Comparison of ENCODE assay signal across 17 cellular contexts in genomic region chr4:26753642-26754041, GRCh38.
DNase-seq lines count a peak whose midpoint lies in the region; ATAC-seq and TF ChIP-seq lines count a peak whose summit lies in the region.
"Had no signal": no experiment of that assay in that cellular context is flagged by ENCODE, and none has a peak within 500 bp of the region (broad histone marks: within the 10 kb centered on the region; RNA-seq: fewer than 3 reads in every experiment).

No MANE protein-coding gene starts in this region.

- no peaks in the 10 kb centered on the region for H3K9me3 ChIP-seq in aorta (ENCODE audit: control insufficient read depth, low read length)
- H3K9me3 ChIP-seq: MG63 had no signal

- intact Hi-C loops in aorta (cut with DNase I): no loop called here

- DNase-seq in NCI-H2107 (lab: John Stamatoyannopoulos, UW) (peak; percentile 0), NCI-H2107 treated with DMSO at 0.1 percent for 48 hours (lab: John Stamatoyannopoulos, UW; ENCODE audit: unreplicated experiment) (no peak), dedifferentiated amniotic fluid mesenchymal stem cell (ENCODE audit: extremely low spot score) (peak; percentile 80), kidney tubule cell (ENCODE audit: low spot score) (peak; percentile 44), aorta (peak; percentile 70 to 85), AML-193 (lab: John Stamatoyannopoulos, UW) (no peak), HFFc6 (no peak)
- DNase-seq: 8988T; activated CD8-positive, alpha-beta T cell treated with anti-CD3 and anti-CD28 coated beads, Interleukin-2, amount 10 ng/mL, durations not matched to agents 7 days and 5 days; DND-41; effector CD8-positive, alpha-beta T cell; MG63; naive thymus-derived CD8-positive, alpha-beta T cell; T-cell had no signal

- no peak for TF ChIP-seq CTCF in HFFc6 (IDR thresholded peaks at IDR 0.05)

- H3K36me3 ChIP-seq in aorta (ENCODE audit: control insufficient read depth in 1 of 2, insufficient read depth in 2 of 2, low read length in 1 of 2): peaks cover 0 to 2% of the 10 kb centered on the region in 2 donors

- no peaks in the 10 kb centered on the region for H3K27me3 Mint-ChIP-seq in HFFc6 (ENCODE audit: insufficient read depth)
- H3K27me3 Mint-ChIP-seq: naive thymus-derived CD8-positive, alpha-beta T cell; stimulated activated memory B cell treated with anti-CD40 and anti-IgM and Interleukin-4, amounts not matched to agents 10 μg/mL and 1 μg/mL and 100 μg/mL, for 72 hours; T-cell had no signal

- H3K27ac Mint-ChIP-seq in HFFc6: no peak overlapping the region
- H3K27ac Mint-ChIP-seq: activated CD8-positive, alpha-beta T cell treated with anti-CD3 and anti-CD28 coated beads, Interleukin-2, amount 10 ng/mL, durations not matched to agents 7 days and 5 days; activated naive CD4-positive, alpha-beta T cell treated with anti-CD3 and anti-CD28 coated beads, Interleukin-2, amount 50 U/mL, for 72 hours; stimulated activated memory B cell treated with anti-CD40 and anti-IgM and Interleukin-4, amounts not matched to agents 10 μg/mL and 1 μg/mL and 100 μg/mL, for 72 hours; T-cell had no signal

- peak; percentile 56 for ATAC-seq in aorta (ENCODE audit: low FRiP score)
- ATAC-seq in activated CD4-positive, CD25-positive, alpha-beta regulatory T cell treated with anti-CD3 and anti-CD28 coated beads, Interleukin-2, amount 50 U/mL, for 24 hours: no peak
- ATAC-seq: activated CD8-positive, alpha-beta T cell treated with anti-CD3 and anti-CD28 coated beads, Interleukin-2, amount 10 ng/mL, durations not matched to agents 7 days and 5 days; activated naive CD4-positive, alpha-beta T cell treated with anti-CD3 and anti-CD28 coated beads, Interleukin-2, amount 50 U/mL, for 72 hours; naive thymus-derived CD8-positive, alpha-beta T cell; stimulated activated memory B cell treated with anti-CD40 and anti-IgM and Interleukin-4, amounts not matched to agents 10 μg/mL and 1 μg/mL and 100 μg/mL, for 72 hours; T-cell had no signal

- H3K9me3 Mint-ChIP-seq in HFFc6: no peaks in the 10 kb centered on the region
- H3K9me3 Mint-ChIP-seq: activated naive CD4-positive, alpha-beta T cell treated with anti-CD3 and anti-CD28 coated beads, Interleukin-2, amount 50 U/mL, for 72 hours; naive thymus-derived CD8-positive, alpha-beta T cell; stimulated activated memory B cell treated with anti-CD40 and anti-IgM and Interleukin-4, amounts not matched to agents 10 μg/mL and 1 μg/mL and 100 μg/mL, for 72 hours; T-cell had no signal

- H3K27ac ChIP-seq in aorta (ENCODE audit: low read depth in 1 of 2, low read length in 2 of 2): no peak overlapping the region

- H3K4me1 Mint-ChIP-seq in HFFc6 (ENCODE audit: low read depth): no peaks in the 10 kb centered on the region; the same call in 1 of the 2 replicates

- 18 to 21% methylated on average over 10 of the region's 10 CpGs for WGBS in aorta, 2 donors

- H3K27me3 ChIP-seq in aorta (ENCODE audit: control insufficient read depth in 1 of 2, insufficient read depth in 2 of 2, low read length in 1 of 2): no peaks in the 10 kb centered on the region
- H3K27me3 ChIP-seq: MG63 had no signal

- no peaks in the 10 kb centered on the region for H3K4me1 ChIP-seq in aorta (ENCODE audit: control insufficient read depth in 1 of 2, insufficient read depth in 2 of 2, low read length in 2 of 2)

- H3K4me3 ChIP-seq in aorta (ENCODE audit: low read length in 2 of 2): no peak overlapping the region
- H3K4me3 ChIP-seq: MG63 had no signal

- H3K36me3 Mint-ChIP-seq in HFFc6 (ENCODE audit: low read depth): peaks cover 3% of the 10 kb centered on the region
- H3K36me3 Mint-ChIP-seq: activated naive CD4-positive, alpha-beta T cell treated with anti-CD3 and anti-CD28 coated beads, Interleukin-2, amount 50 U/mL, for 72 hours had no signal

- H3K4me3 Mint-ChIP-seq in HFFc6: no peak overlapping the region
- H3K4me3 Mint-ChIP-seq: activated CD8-positive, alpha-beta T cell treated with anti-CD3 and anti-CD28 coated beads, Interleukin-2, amount 10 ng/mL, durations not matched to agents 7 days and 5 days; naive thymus-derived CD8-positive, alpha-beta T cell; stimulated activated memory B cell treated with anti-CD40 and anti-IgM and Interleukin-4, amounts not matched to agents 10 μg/mL and 1 μg/mL and 100 μg/mL, for 72 hours; T-cell had no signal

Comparison
In these comparisons a context has a peak if more than half of its experiments do, and no peak if none do; other contexts are left out.
1. DNase-seq: peak in NCI-H2107 (single experiment), dedifferentiated amniotic fluid mesenchymal stem cell (single experiment), kidney tubule cell (single experiment) and aorta (2 of 2); none in NCI-H2107 treated with DMSO at 0.1 percent for 48 hours (single experiment), AML-193 (0 of 2) and HFFc6 (single experiment).